In genomic region chr2:239274391-239275001, GRCh38 we compare ENCODE assay signal across 8 cellular contexts.
A peak's percentile ranks its signal among the peaks of the same experiment; 100 is the strongest.
DNase-seq lines count a peak whose midpoint lies in the region; ATAC-seq and TF ChIP-seq lines count a peak whose summit lies in the region.

No MANE protein-coding gene starts in this region.

- intact Hi-C loops in activated CD8-positive, alpha-beta T cell treated with anti-CD3 and anti-CD28 coated beads for 36 hours (cut with micrococcal nuclease) = loop anchor here (5.0 kb wide), 1 partner anchor 123 kb away; no protein-coding TSS in a partner anchor
- intact Hi-C loops in gastrocnemius medialis (cut with DNase I; ENCODE audit: low total_unique reads) = loop anchor here (1.0 to 2.0 kb wide), 3 partner anchors 28 to 127 kb away; partner anchors contain the start of gene HDAC4

- H3K4me1 ChIP-seq in gastroesophageal sphincter (peaks cover 0 to 96% (median 41%) of the 10 kb centered on the region in 3 donors), gastrocnemius medialis (peaks cover 97 to 98% of the 10 kb centered on the region in 2 donors)

- TF ChIP-seq EP300 in gastroesophageal sphincter (IDR thresholded peaks at IDR 0.05) = no peak

- POLR2A ChIA-PET in activated CD8-positive, alpha-beta T cell treated with anti-CD3 and anti-CD28 coated beads for 36 hours (lab: Charles Lee) = interaction anchor here (1.2 to 2.4 kb wide), 4 partner anchors 15 to 58 kb away, joined by 3 to 11 read pairs (median 3); no protein-coding TSS in a partner anchor

- WGBS in gastroesophageal sphincter (ENCODE audit: low coverage in 1 of 2), 2 donors = 70 to 86% methylated on average over 5 to 10 of the region's 15 CpGs

- TF ChIP-seq POLR2A in gastroesophageal sphincter (IDR thresholded peaks at IDR 0.05) (no peak), gastrocnemius medialis (IDR thresholded peaks at IDR 0.05) (no peak)

- peaks cover 3% of the 10 kb centered on the region for H3K36me3 Mint-ChIP-seq in activated CD8-positive, alpha-beta T cell treated with anti-CD3 and anti-CD28 coated beads for 36 hours (ENCODE audit: low read depth)

- peak; percentile 37 for ATAC-seq in activated CD8-positive, alpha-beta T cell treated with anti-CD3 and anti-CD28 coated beads for 36 hours
- peak; percentile 52 for ATAC-seq in gastroesophageal sphincter
- peak; percentile 11 to 37 for ATAC-seq in gastrocnemius medialis
- no peak for ATAC-seq in HG03565 (IDR thresholded peaks at IDR 0.05; ENCODE audit: unreplicated experiment)

- H3K27ac ChIP-seq in gastroesophageal sphincter (peak overlapping the region in 3 of 4 donors; percentile 78 to 86 (median 84)), gastrocnemius medialis (peak overlapping the region; percentile 94 to 99 (median 98))

- H3K4me3 ChIP-seq in gastroesophageal sphincter (peak overlapping the region in 1 of 2 donors; percentile 11), gastrocnemius medialis (peak overlapping the region; percentile 22 to 46 (median 33))

- H3K9me3 ChIP-seq in gastroesophageal sphincter (no peaks in the 10 kb centered on the region), gastrocnemius medialis (no peaks in the 10 kb centered on the region)

- no peak for TF ChIP-seq CTCF in activated CD8-positive, alpha-beta T cell treated with anti-CD3 and anti-CD28 coated beads for 36 hours (IDR thresholded peaks at IDR 0.05)
- no peak for TF ChIP-seq CTCF in gastroesophageal sphincter (IDR thresholded peaks at IDR 0.05)
- no peak for TF ChIP-seq CTCF in gastrocnemius medialis (IDR thresholded peaks at IDR 0.05 in 4 of 5, conservative IDR thresholded peaks at IDR 0.05 in 1 of 5)

- DNase-seq in activated naive CD4-positive, alpha-beta T cell treated with Interleukin-2 at 50 U/mL for 16 hours = peak; percentile 37
- DNase-seq in activated naive CD4-positive, alpha-beta T cell (lab: John Stamatoyannopoulos, UW) = no peak
- DNase-seq in activated CD8-positive, alpha-beta T cell treated with anti-CD3 and anti-CD28 coated beads for 36 hours = peak; percentile 65
- DNase-seq in gastrocnemius medialis = peak; percentile 67 to 84
- no peak for DNase-seq in NCI-H748 (lab: John Stamatoyannopoulos, UW; ENCODE audit: unreplicated experiment)
- no peak for DNase-seq in NCI-H524 (lab: John Stamatoyannopoulos, UW)

- CTCF ChIA-PET in activated CD8-positive, alpha-beta T cell treated with anti-CD3 and anti-CD28 coated beads for 36 hours (lab: Charles Lee) = interaction anchor here (1.4 to 1.7 kb wide), 3 partner anchors 9 to 29 kb away, joined by 3 to 4 read pairs (median 4); no protein-coding TSS in a partner anchor

- in situ Hi-C loops in gastrocnemius medialis (cut with MboI; ENCODE audit: low sequenced_read_pairs in 4 of 4) = no loop called here

- no peaks in the 10 kb centered on the region for H3K27me3 ChIP-seq in gastroesophageal sphincter
- no peaks in the 10 kb centered on the region for H3K27me3 ChIP-seq in gastrocnemius medialis

- H3K4me3 Mint-ChIP-seq in activated CD8-positive, alpha-beta T cell treated with anti-CD3 and anti-CD28 coated beads for 36 hours = no peak overlapping the region

- no peaks in the 10 kb centered on the region for H3K36me3 ChIP-seq in gastroesophageal sphincter
- H3K36me3 ChIP-seq in gastrocnemius medialis = no peaks in the 10 kb centered on the region

- H3K27me3 Mint-ChIP-seq in activated CD8-positive, alpha-beta T cell treated with anti-CD3 and anti-CD28 coated beads for 36 hours = peaks cover 14% of the 10 kb centered on the region

- H3K4me1 Mint-ChIP-seq in activated CD8-positive, alpha-beta T cell treated with anti-CD3 and anti-CD28 coated beads for 36 hours (ENCODE audit: low read depth) = peaks cover 39% of the 10 kb centered on the region

- H3K27ac Mint-ChIP-seq in activated CD8-positive, alpha-beta T cell treated with anti-CD3 and anti-CD28 coated beads for 36 hours = peak overlapping the region; percentile 26

- H3K9me3 Mint-ChIP-seq in activated CD8-positive, alpha-beta T cell treated with anti-CD3 and anti-CD28 coated beads for 36 hours = no peaks in the 10 kb centered on the region

Comparison
In these comparisons a context has a peak if more than half of its experiments do, and no peak if none do; other contexts are left out.
1. DNase-seq: peak in activated naive CD4-positive, alpha-beta T cell treated with Interleukin-2 at 50 U/mL for 16 hours (single experiment), activated CD8-positive, alpha-beta T cell treated with anti-CD3 and anti-CD28 coated beads for 36 hours (single experiment) and gastrocnemius medialis (2 of 2); none in activated naive CD4-positive, alpha-beta T cell (0 of 4), NCI-H748 (single experiment) and NCI-H524 (0 of 2).